23 cellular contexts compared by ENCODE assay signal in the genomic region with DNA sequence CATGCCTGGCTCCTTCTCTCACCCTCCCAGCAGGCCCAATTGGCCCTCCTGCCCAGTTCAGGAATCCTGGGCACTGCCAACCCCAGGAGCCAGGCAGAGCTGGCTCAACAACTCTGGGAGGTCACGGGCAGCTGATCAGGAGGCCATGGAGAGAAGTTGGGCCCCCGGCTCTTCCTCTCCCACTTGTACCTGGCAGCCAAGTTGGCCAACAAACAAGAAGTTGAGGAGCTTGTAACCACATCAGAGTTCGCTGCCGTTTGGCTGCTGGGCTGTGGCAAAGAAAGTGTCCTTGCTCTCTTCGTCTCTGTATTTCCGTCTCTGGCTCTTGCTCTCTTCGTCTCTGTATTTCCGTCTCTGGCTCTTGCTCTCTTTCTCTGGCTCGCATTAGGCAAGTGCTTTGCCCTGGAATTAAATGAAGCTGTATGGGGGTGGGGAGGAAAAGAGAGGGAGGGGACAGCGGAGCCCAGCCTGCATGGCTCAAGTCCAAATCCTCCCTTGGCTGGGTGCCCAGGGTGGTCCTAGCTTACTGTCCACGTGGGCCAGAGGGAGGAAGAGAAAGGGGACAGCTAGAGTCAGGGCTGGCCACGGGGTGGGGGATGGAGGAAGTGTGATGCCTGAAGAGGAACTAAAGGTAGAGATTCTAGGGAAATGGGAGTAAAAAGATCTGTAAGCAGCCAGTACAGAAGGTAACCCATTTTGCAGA. TPM values are rescaled to one million over a fixed set of nuclear protein-coding genes. Genes with fewer than 3 reads are reported as not detected.
"Had no signal": no experiment of that assay in that cellular context is flagged by ENCODE, and none has a peak within 500 bp of the region (broad histone marks: within the 10 kb centered on the region; RNA-seq: fewer than 3 reads in every experiment).

No MANE protein-coding gene starts in this region.

- H3K4me1 ChIP-seq: esophagus squamous epithelium, lower lobe of right lung, parathyroid adenoma, transverse colon had no signal

- H3K9me3 ChIP-seq: esophagus squamous epithelium, lower lobe of right lung, transverse colon had no signal

- H3K4me1 Mint-ChIP-seq: naive B cell had no signal

- H3K9me3 Mint-ChIP-seq: activated CD8-positive, alpha-beta T cell treated with anti-CD3 and anti-CD28 coated beads for 36 hours; activated naive CD4-positive, alpha-beta T cell treated with anti-CD3 and anti-CD28 coated beads, Interleukin-2, amount 50 U/mL, for 72 hours; activated T-cell treated with anti-CD3 and anti-CD28 coated beads, Interleukin-2, amount 50 U/mL, for 4 hours had no signal

- H3K36me3 Mint-ChIP-seq: activated naive CD4-positive, alpha-beta T cell treated with anti-CD3 and anti-CD28 coated beads, Interleukin-2, amount 50 U/mL, for 72 hours; brain; naive B cell; WTC11 had no signal

- H3K36me3 ChIP-seq: esophagus squamous epithelium, lower lobe of right lung, transverse colon had no signal

- H3K4me3 Mint-ChIP-seq: activated CD8-positive, alpha-beta T cell treated with anti-CD3 and anti-CD28 coated beads for 36 hours; activated T-cell treated with anti-CD3 and anti-CD28 coated beads, Interleukin-2, amount 50 U/mL, for 4 hours; naive B cell; T-helper 17 cell; WTC11 had no signal

- H3K4me3 ChIP-seq: esophagus squamous epithelium, lower lobe of right lung, skin epidermis, transverse colon had no signal

- DNase-seq: activated CD4-positive, alpha-beta T cell treated with anti-CD3 and anti-CD28 coated beads for 4 hours; activated CD8-positive, alpha-beta T cell treated with anti-CD3 and anti-CD28 coated beads for 36 hours; activated effector memory CD4-positive, alpha-beta T cell treated with Interleukin-2 at 50 U/mL for 16 hours; activated T-cell treated with anti-CD3 and anti-CD28 coated beads, Interleukin-2, amount 50 U/mL, for 4 hours; cortex of kidney; effector CD4-positive, alpha-beta T cell; esophagus squamous epithelium; kidney glomerular epithelial cell; lower lobe of right lung; naive B cell; retina; stimulated activated CD4-positive, alpha-beta T cell treated with anti-CD3 and anti-CD28 coated beads, Interleukin-15, amount 100 ng/mL, for 24 hours; stimulated activated CD4-positive, alpha-beta T cell treated with anti-CD3 and anti-CD28 coated beads, Interleukin-4, amount 100 ng/mL, for 24 hours; stimulated activated naive CD4-positive, alpha-beta T cell; T-helper 17 cell; transverse colon had no signal

- H3K27ac Mint-ChIP-seq: activated CD8-positive, alpha-beta T cell treated with anti-CD3 and anti-CD28 coated beads for 36 hours; activated naive CD4-positive, alpha-beta T cell treated with anti-CD3 and anti-CD28 coated beads, Interleukin-2, amount 50 U/mL, for 72 hours; T-helper 17 cell; WTC11 had no signal

- ATAC-seq: activated CD8-positive, alpha-beta T cell treated with anti-CD3 and anti-CD28 coated beads for 36 hours; activated naive CD4-positive, alpha-beta T cell treated with anti-CD3 and anti-CD28 coated beads, Interleukin-2, amount 50 U/mL, for 72 hours; activated T-cell treated with anti-CD3 and anti-CD28 coated beads, Interleukin-2, amount 50 U/mL, for 4 hours; lower lobe of right lung; T-helper 17 cell; WTC11 had no signal

- H3K27ac ChIP-seq: esophagus squamous epithelium, lower lobe of right lung, parathyroid adenoma, skin epidermis, transverse colon had no signal

RNA-seq across cellular contexts. Expression of a gene that starts 7.8 kb away (rescaled TPM):
- total RNA-seq: activated naive CD4-positive, alpha-beta T cell treated with anti-CD3 and anti-CD28 coated beads, Interleukin-2, amount 50 U/mL, for 72 hours; fibroblast of villous mesenchyme; mononuclear cell; T-helper 17 cell; transverse colon had no signal
